In genomic region chr7:64307254-64308018, GRCh38 we compare ENCODE assay signal across 8 cellular contexts.
DNase-seq lines count a peak whose midpoint lies in the region; ATAC-seq lines count a peak whose summit lies in the region.

No MANE protein-coding gene starts in this region.

- H3K36me3 ChIP-seq in endocrine pancreas (ENCODE audit: control insufficient read depth, insufficient read depth, low read length) (no peaks in the 10 kb centered on the region), mucosa of stomach (ENCODE audit: control insufficient read depth, insufficient read depth, low read length) (no peaks in the 10 kb centered on the region)

- H3K9me3 ChIP-seq in endocrine pancreas (ENCODE audit: control insufficient read depth, low read length) (no peaks in the 10 kb centered on the region), mucosa of stomach (ENCODE audit: control insufficient read depth, low read length) (no peaks in the 10 kb centered on the region)

- H3K27ac Mint-ChIP-seq in stimulated activated memory B cell treated with anti-CD40 and anti-IgM and Interleukin-4, amounts not matched to agents 10 μg/mL and 1 μg/mL and 100 μg/mL, for 72 hours, result peak overlapping the region; percentile 93

- peak overlapping the region; percentile 64 for H3K4me3 ChIP-seq in endocrine pancreas (ENCODE audit: control insufficient read depth, insufficient read depth, low read length)
- peak overlapping the region; percentile 53 for H3K4me3 ChIP-seq in mucosa of stomach (ENCODE audit: low read length)

- ATAC-seq in GM18867 (IDR thresholded peaks at IDR 0.05; ENCODE audit: unreplicated experiment) (peak; percentile 98), HG03135 (IDR thresholded peaks at IDR 0.05; ENCODE audit: unreplicated experiment) (peak; percentile 98)
- ATAC-seq in stimulated activated memory B cell treated with anti-CD40 and anti-IgM and Interleukin-4, amounts not matched to agents 10 μg/mL and 1 μg/mL and 100 μg/mL, for 72 hours, result peak; percentile 99

- H3K9ac ChIP-seq in endocrine pancreas (ENCODE audit: control insufficient read depth, insufficient read depth, low read length), result peak overlapping the region; percentile 87
- H3K9ac ChIP-seq in mucosa of stomach (ENCODE audit: low read length), result peak overlapping the region; percentile 84

- H3K4me1 ChIP-seq in endocrine pancreas (ENCODE audit: control insufficient read depth, insufficient read depth, low read length) (no peaks in the 10 kb centered on the region), mucosa of stomach (ENCODE audit: control insufficient read depth, insufficient read depth, low read length) (peaks cover 11% of the 10 kb centered on the region)

- H3K36me3 Mint-ChIP-seq in stimulated activated memory B cell treated with anti-CD40 and anti-IgM and Interleukin-4, amounts not matched to agents 10 μg/mL and 1 μg/mL and 100 μg/mL, for 72 hours, result peaks cover 1% of the 10 kb centered on the region

- peaks cover 42% of the 10 kb centered on the region for H3K4me1 Mint-ChIP-seq in stimulated activated memory B cell treated with anti-CD40 and anti-IgM and Interleukin-4, amounts not matched to agents 10 μg/mL and 1 μg/mL and 100 μg/mL, for 72 hours

- H3K9me3 Mint-ChIP-seq in stimulated activated memory B cell treated with anti-CD40 and anti-IgM and Interleukin-4, amounts not matched to agents 10 μg/mL and 1 μg/mL and 100 μg/mL, for 72 hours, result no peaks in the 10 kb centered on the region

- H3K4me3 Mint-ChIP-seq in stimulated activated memory B cell treated with anti-CD40 and anti-IgM and Interleukin-4, amounts not matched to agents 10 μg/mL and 1 μg/mL and 100 μg/mL, for 72 hours, result peak overlapping the region; percentile 91

- DNase-seq in AG08396 (ENCODE audit: low spot score), result peak; percentile 76
- DNase-seq in NCI-H524 treated with DMSO at 0.1 percent for 48 hours (lab: John Stamatoyannopoulos, UW), result peak; percentile 81
- peak; percentile 84 to 89 for DNase-seq in activated CD8-positive, alpha-beta memory T cell treated with anti-CD3 and anti-CD28 coated beads for 4 hours (ENCODE audit: low read depth in 2 of 2)

- H3K27me3 Mint-ChIP-seq in stimulated activated memory B cell treated with anti-CD40 and anti-IgM and Interleukin-4, amounts not matched to agents 10 μg/mL and 1 μg/mL and 100 μg/mL, for 72 hours, result no peaks in the 10 kb centered on the region

- no peaks in the 10 kb centered on the region for H3K27me3 ChIP-seq in endocrine pancreas (ENCODE audit: control insufficient read depth, insufficient read depth, low read length)
- H3K27me3 ChIP-seq in mucosa of stomach (ENCODE audit: control insufficient read depth, insufficient read depth, low read length), result no peaks in the 10 kb centered on the region

Comparison
In these comparisons a context has a peak if more than half of its experiments do, and no peak if none do; other contexts are left out.
1. Peak in every context shown above with its lines: DNase-seq, ATAC-seq and H3K4me3 ChIP-seq.